Comparison of ENCODE assay signal across 9 cellular contexts in genomic region chr6:16698988-16699868, GRCh38.
A peak's percentile ranks its signal among the peaks of the same experiment; 100 is the strongest.
DNase-seq lines count a peak whose midpoint lies in the region; ATAC-seq, FAIRE-seq and TF ChIP-seq lines count a peak whose summit lies in the region.
"Had no signal": no experiment of that assay in that cellular context is flagged by ENCODE, and none has a peak within 500 bp of the region (broad histone marks: within the 10 kb centered on the region; RNA-seq: fewer than 3 reads in every experiment).

No MANE protein-coding gene starts in this region.

- no peak overlapping the region for H3K23ac ChIP-seq in IMR-90 (ENCODE audit: low read depth, low read length)

- H3K79me2 ChIP-seq in GM12878 (ENCODE audit: control insufficient read depth, insufficient read depth, low read length): no peaks in the 10 kb centered on the region; the same call in 1 of the 2 replicates

- H2BK20ac ChIP-seq in IMR-90 (ENCODE audit: low read depth, low read length): no peak overlapping the region

- intact Hi-C loops in IMR-90 (cut with micrococcal nuclease) (no loop called here), GM12878 (cut with micrococcal nuclease; ENCODE audit: unreplicated experiment) (no loop called here)

- TF ChIP-seq RAD21 in IMR-90 (IDR thresholded peaks at IDR 0.05; ENCODE audit: low read length) (no peak), GM12878 (IDR thresholded peaks at IDR 0.05; ENCODE audit: insufficient read depth, low read depth, low read length) (no peak)

- POLR2A ChIA-PET in IMR-90 (lab: Charles Lee; ENCODE audit: unreplicated experiment) (no interaction called here), GM12878 (lab: Charles Lee) (interaction anchor here (0.5 to 2.3 kb wide), 12 partner anchors 9 to 60 kb away, joined by 3 to 10 read pairs (median 3); no protein-coding TSS in a partner anchor)

- CTCF ChIA-PET in IMR-90 (lab: Yijun Ruan, JAX): interaction anchor here (0.7 to 1.4 kb wide), 2 partner anchors 10 to 185 kb away, joined by 3 to 7 read pairs; no protein-coding TSS in a partner anchor
- CTCF ChIA-PET in GM12878 (lab: Yijun Ruan, JAX): interaction anchor here (0.7 to 4.0 kb wide), 13 partner anchors 9 to 367 kb away, joined by 3 to 15 read pairs (median 5); no protein-coding TSS in a partner anchor

- H3K4me1 ChIP-seq in IMR-90 (ENCODE audit: control insufficient read depth, insufficient read depth, low read length) (peaks cover 14% of the 10 kb centered on the region), GM12878 (ENCODE audit: control insufficient read depth, insufficient read depth, low read length) (peaks cover 18% of the 10 kb centered on the region)

- H4K5ac ChIP-seq in IMR-90 (ENCODE audit: low read depth, low read length): no peak overlapping the region

- H3K9ac ChIP-seq in IMR-90 (ENCODE audit: low read depth, low read length) (no peak overlapping the region), GM12878 (ENCODE audit: control insufficient read depth, insufficient read depth, low read length) (no peak overlapping the region)

- TF ChIP-seq CTCF in IMR-90 (conservative IDR thresholded peaks at IDR 0.05; ENCODE audit: low read depth, low read length): no peak
- no peak for TF ChIP-seq CTCF in GM12878 (IDR thresholded peaks at IDR 0.05 in 2 of 3, conservative IDR thresholded peaks at IDR 0.05 in 1 of 3; ENCODE audit: control insufficient read depth in 2 of 3, extremely low read depth in 1 of 3, insufficient read depth in 1 of 3, low read depth in 3 of 3, low read length in 3 of 3)

- H3K9me3 ChIP-seq in IMR-90 (ENCODE audit: control insufficient read depth, insufficient read depth, low read length): no peaks in the 10 kb centered on the region
- H3K9me3 ChIP-seq in GM12878 (replicated peaks; ENCODE audit: control insufficient read depth, insufficient read depth, low read length): no peaks in the 10 kb centered on the region; the same call in 2 of the 3 replicates

- TF ChIP-seq EP300 in GM12878 (IDR thresholded peaks at IDR 0.05; ENCODE audit: borderline replicate concordance in 1 of 2, control insufficient read depth in 1 of 2, low read depth in 2 of 2, low read length in 2 of 2): no peak

- in situ Hi-C loops in IMR-90 (cut with MboI; ENCODE audit: low sequenced_read_pairs): no loop called here
- in situ Hi-C loops in GM12878 (cut with MboI): no loop called here

- no peak overlapping the region for H2BK5ac ChIP-seq in IMR-90 (ENCODE audit: low read depth, low read length, poor library complexity, severe bottlenecking)

- H2BK120ac ChIP-seq in IMR-90 (ENCODE audit: low read depth, low read length): no peak overlapping the region

- dilution Hi-C loops in IMR-90 (cut with HindIII; ENCODE audit: low sequenced_read_pairs, unreplicated experiment): no loop called here

- H3K4me3 ChIP-seq in IMR-90 (ENCODE audit: insufficient read depth, low read depth, low read length): no peak overlapping the region
- no peak overlapping the region for H3K4me3 ChIP-seq in GM12878

- H3K79me1 ChIP-seq in IMR-90 (ENCODE audit: low read depth in 1 of 2, low read length in 2 of 2): peaks cover 23 to 70% of the 10 kb centered on the region in 2 experiments; a peak in 3 of 4 replicates

- ATAC-seq in IMR-90 (ENCODE audit: low read depth): peak; percentile 58
- peak; percentile 54 for ATAC-seq in GM12878

- RAD21 ChIA-PET in GM12878 (lab: Charles Lee; ENCODE audit: unreplicated experiment): interaction anchor here (0.7 to 2.3 kb wide), 19 partner anchors 8 to 262 kb away, joined by 3 to 13 read pairs (median 4); no protein-coding TSS in a partner anchor

- H3K27ac ChIP-seq in IMR-90 (ENCODE audit: insufficient read depth, low read length): no peak overlapping the region
- no peak overlapping the region for H3K27ac ChIP-seq in GM12878 (ENCODE audit: control insufficient read depth, insufficient read depth)

- BruUV-seq in IMR-90 (replicated peaks; lab: Mats Ljungman, UMichigan): no TSS peak
- no TSS peak for BruUV-seq in GM12878 (replicated peaks; lab: Mats Ljungman, UMichigan)

- H3K56ac ChIP-seq in IMR-90 (ENCODE audit: extremely low read depth, insufficient read depth, low read length): no peak overlapping the region

- no peaks in the 10 kb centered on the region for H3K27me3 ChIP-seq in IMR-90 (ENCODE audit: control insufficient read depth, insufficient read depth, low read length)
- H3K27me3 ChIP-seq in GM12878 (replicated peaks in 1 of 2; ENCODE audit: control insufficient read depth in 2 of 2, insufficient read depth in 2 of 2, low read length in 1 of 2): no peaks in the 10 kb centered on the region

- no peak overlapping the region for H3K4ac ChIP-seq in IMR-90 (ENCODE audit: low read depth, low read length)

- H2AFZ ChIP-seq in IMR-90 (replicated peaks; ENCODE audit: low read length, poor library complexity) (no peak overlapping the region), GM12878 (ENCODE audit: control insufficient read depth, low read depth, low read length) (no peak overlapping the region)

- H2AK9ac ChIP-seq in IMR-90 (replicated peaks; ENCODE audit: low read depth, low read length, poor library complexity): no peak overlapping the region

- no peak for TF ChIP-seq POLR2A in IMR-90 (IDR thresholded peaks at IDR 0.05; ENCODE audit: low read depth, low read length)
- TF ChIP-seq POLR2A in GM12878 (IDR thresholded peaks at IDR 0.05; ENCODE audit: low read depth, low read length): no peak

- no peak overlapping the region for H4K8ac ChIP-seq in IMR-90 (ENCODE audit: low read depth in 2 of 2, low read length in 2 of 2)

- FAIRE-seq in GM12878 (lab: Jason Lieb, UNC): no peak

- WGBS in IMR-90 (ENCODE audit: extremely low coverage in 2 of 2, insufficient read length in 1 of 2), 2 experiments: 100% methylated on average over 1 of the region's 7 CpGs; no CpG with 5 or more reads in 1 of the 2 experiments
- 47% methylated on average over 7 of the region's 7 CpGs for WGBS in GM12878 (ENCODE audit: insufficient coverage, insufficient replicate concordance, low lambda C conversion rate, missing lambda C conversion rate)

- H3K14ac ChIP-seq in IMR-90 (replicated peaks; ENCODE audit: low read depth, low read length): no peak overlapping the region; the same call in 1 of the 2 replicates

- H3K4me2 ChIP-seq in IMR-90 (ENCODE audit: low read depth, low read length) (peak overlapping the region; percentile 46), GM12878 (ENCODE audit: control insufficient read depth, insufficient read depth) (no peak overlapping the region)

- no peak overlapping the region for H3K18ac ChIP-seq in IMR-90 (ENCODE audit: low read depth, low read length)

- peaks cover 38% of the 10 kb centered on the region; the same call in 1 of the 2 replicates for H4K20me1 ChIP-seq in IMR-90 (ENCODE audit: insufficient read depth, low read length)
- no peaks in the 10 kb centered on the region for H4K20me1 ChIP-seq in GM12878 (ENCODE audit: control insufficient read depth, insufficient read depth)

- no peak overlapping the region for H4K91ac ChIP-seq in IMR-90 (ENCODE audit: insufficient read depth, low read depth, low read length)

- H2AK5ac ChIP-seq in IMR-90 (ENCODE audit: low read depth, low read length): no peak overlapping the region

- DNase-seq in CD1c-positive myeloid dendritic cell (ENCODE audit: extremely low spot score) (peak; percentile 79), IMR-90 (peak; percentile 62), GM12878 (ENCODE audit: low read depth, low spot score) (no peak), myocyte (ENCODE audit: low read depth) (peak; percentile 59), GM19238 (ENCODE audit: insufficient read length, low spot score) (no peak), cerebellar cortex (ENCODE audit: low spot score) (no peak), islet precursor cell (no peak)
- DNase-seq in activated CD8-positive, alpha-beta memory T cell treated with anti-CD3 and anti-CD28 coated beads, Interleukin-2, amount 50 U/mL, for 48 hours: no peak
- DNase-seq: NCI-H1436 treated with DMSO at 0.1 percent for 48 hours had no signal

- 0 out of 2 replicates have a peak, but pooled peaks cover 1% of the 10 kb centered on the region for H3K36me3 ChIP-seq in IMR-90 (ENCODE audit: control insufficient read depth, insufficient read depth, low read length)
- H3K36me3 ChIP-seq in GM12878 (ENCODE audit: control insufficient read depth in 2 of 2, insufficient read depth in 2 of 2, low read length in 1 of 2): no peaks in the 10 kb centered on the region

- H2BK15ac ChIP-seq in IMR-90 (ENCODE audit: low read depth, low read length): no peak overlapping the region; the same call in 2 of the 3 replicates

- H3K9me1 ChIP-seq in IMR-90 (ENCODE audit: insufficient read depth, low read length): peaks cover 8% of the 10 kb centered on the region; the same call in 1 of the 2 replicates

- SMC1A ChIA-PET in GM12878 (lab: Charles Lee; ENCODE audit: uncharacterized antibody, unreplicated experiment): interaction anchor here (0.6 to 3.6 kb wide), 34 partner anchors 8 to 658 kb away, joined by 3 to 26 read pairs (median 4); no protein-coding TSS in a partner anchor

TF ChIP-seq in IMR-90, 13 proteins besides CTCF, POLR2A, EP300 and RAD21 (continues in another document):
- no peak for TF ChIP-seq MAFK (IDR thresholded peaks at IDR 0.05; ENCODE audit: low read depth, low read length)
- TF ChIP-seq MAZ (IDR thresholded peaks at IDR 0.05; ENCODE audit: borderline replicate concordance, low read depth, low read length): no peak
- TF ChIP-seq USF2 (IDR thresholded peaks at IDR 0.05; ENCODE audit: low read depth, low read length): no peak

TF ChIP-seq in GM12878, 131 proteins besides CTCF, POLR2A, EP300 and RAD21 (continues in another document):
- TF ChIP-seq MXI1 (IDR thresholded peaks at IDR 0.05; ENCODE audit: low read depth, low read length) (no peak), IRF4 (IDR thresholded peaks at IDR 0.05; ENCODE audit: low read depth, low read length) (no peak), BCL11A (IDR thresholded peaks at IDR 0.05; ENCODE audit: low read depth, low read length) (no peak)

Comparison
In these comparisons a context has a peak if more than half of its experiments do, and no peak if none do; other contexts are left out.
1. DNase-seq: peak in CD1c-positive myeloid dendritic cell (single experiment), IMR-90 (single experiment) and myocyte (single experiment); none in GM12878 (single experiment), GM19238 (single experiment), cerebellar cortex (single experiment), islet precursor cell (single experiment) and activated CD8-positive, alpha-beta memory T cell treated with anti-CD3 and anti-CD28 coated beads, Interleukin-2, amount 50 U/mL, for 48 hours (single experiment).